Comparison of ENCODE assay signal across 8 cellular contexts in the genomic region with DNA sequence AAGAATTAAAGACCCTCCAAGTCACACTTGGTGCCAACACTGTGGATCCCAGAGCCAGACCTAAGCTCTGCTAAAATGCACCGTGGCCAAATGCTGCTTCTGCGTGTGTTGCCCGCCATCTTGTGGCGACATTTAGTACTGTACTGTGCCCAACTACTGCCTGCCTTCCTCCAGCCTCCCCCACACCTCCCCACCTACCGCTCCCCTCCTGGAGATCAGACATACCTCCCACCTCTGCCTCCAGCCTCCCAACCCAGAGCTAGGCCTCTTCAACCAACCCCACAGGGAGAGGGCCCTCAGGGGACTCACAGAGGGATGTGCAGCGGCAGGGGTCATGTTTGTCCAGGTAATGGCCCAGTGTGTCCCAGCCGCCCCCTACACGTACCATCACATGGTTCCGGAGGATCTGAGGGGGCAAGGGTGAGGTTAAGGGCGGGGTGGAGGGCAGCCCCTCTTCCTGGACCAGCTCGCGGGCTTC. TPM values are rescaled to one million over a fixed set of nuclear protein-coding genes. Genes with fewer than 3 reads are reported as not detected.
DNase-seq lines count a peak whose midpoint lies in the region; ATAC-seq, FAIRE-seq and TF ChIP-seq lines count a peak whose summit lies in the region.

No MANE protein-coding gene starts in this region.

- intact Hi-C loops in pancreas (cut with DNase I), result loop anchor here (5.0 to 10.0 kb wide), 4 partner anchors 83 to 210 kb away; partner anchors contain the start of gene SLFN12L (in 1 of the 3)

- TF ChIP-seq EP300 in tibial nerve (IDR thresholded peaks at IDR 0.05), result no peak

- no peak overlapping the region for H3K4me3 ChIP-seq in pancreas
- H3K4me3 ChIP-seq in tibial nerve, result no peak overlapping the region

- ATAC-seq in pancreas, result peak; percentile 81 to 94 (median 90)
- ATAC-seq in GM18870 (IDR thresholded peaks at IDR 0.05; ENCODE audit: unreplicated experiment), result no peak

- DNase-seq in Daoy (ENCODE audit: low read depth) (peak; percentile 83), LHCN-M2 (ENCODE audit: low read depth) (peak; percentile 53), SHP77 (lab: John Stamatoyannopoulos, UW) (peak; percentile 49 to 74), frontal cortex (ENCODE audit: low spot score in 2 of 2) (peak; percentile 80 to 89), pancreas (peak; percentile 51 to 87 (median 80)), tibial nerve (ENCODE audit: low spot score in 2 of 2) (peak; percentile 73 to 94)
- peak; percentile 55 for DNase-seq in activated T-helper 9 cell treated with anti-CD3 and anti-CD28 coated beads, Interleukin-2, amount 50 U/mL, for 16 hours (ENCODE audit: low read depth)

- H3K27ac ChIP-seq in pancreas (no peak overlapping the region), tibial nerve (no peak overlapping the region)

- H3K36me3 ChIP-seq in pancreas, result no peaks in the 10 kb centered on the region
- no peaks in the 10 kb centered on the region for H3K36me3 ChIP-seq in tibial nerve

- H3K27me3 ChIP-seq in pancreas (peaks cover 0 to 8% (median 0%) of the 10 kb centered on the region in 4 donors), tibial nerve (peaks cover 0 to 81% of the 10 kb centered on the region in 2 donors)

- no peak for TF ChIP-seq POLR2A in tibial nerve (IDR thresholded peaks at IDR 0.05)

- TF ChIP-seq CTCF in pancreas (IDR thresholded peaks at IDR 0.05) (peak; percentile 76 to 90 (median 85)), tibial nerve (IDR thresholded peaks at IDR 0.05) (peak; percentile 79 to 92 (median 87))

- no peak for FAIRE-seq in frontal cortex (lab: Jason Lieb, UNC)
- no peak for FAIRE-seq in pancreas (lab: Jason Lieb, UNC)

- H3K4me1 ChIP-seq in pancreas, result peaks cover 0 to 4% (median 0%) of the 10 kb centered on the region in 3 donors
- peaks cover 0 to 27% (median 0%) of the 10 kb centered on the region in 4 donors for H3K4me1 ChIP-seq in tibial nerve

- WGBS in pancreas, 2 donors, result 19 to 25% methylated on average over 12 of the region's 12 CpGs
- WGBS in tibial nerve, 2 donors, result 34 to 36% methylated on average over 12 of the region's 12 CpGs

- no peaks in the 10 kb centered on the region for H3K9me3 ChIP-seq in pancreas
- no peaks in the 10 kb centered on the region for H3K9me3 ChIP-seq in tibial nerve

RNA-seq across cellular contexts. Expression of gene GAS2L2, which starts 5.5 kb away (rescaled TPM):
- not detected in 2 replicates for total RNA-seq in Daoy (2014; rRNA removed; shearing (Covaris generic))
- not detected in 2 replicates for total RNA-seq in LHCN-M2 (2014; rRNA removed)
- polyA plus RNA-seq in LHCN-M2 (2012), result 0.01 TPM
- under 0.01 TPM for total RNA-seq in frontal cortex
- under 1 TPM; 0.03 to 0.15 (median 0.07) TPM for total RNA-seq in pancreas
- under 1 TPM in 1 of 2 donors, not detected in 1; 0.33 TPM for polyA plus RNA-seq in pancreas
- total RNA-seq in tibial nerve, result 1 to 10 TPM in 3 of 4 donors, under 1 TPM in 1; 0.84 to 1.4 (median 1.1) TPM

RNA-seq across cellular contexts. Expression of gene C17orf50, which starts 13.1 kb away (rescaled TPM):
- total RNA-seq in Daoy (2014; rRNA removed; shearing (Covaris generic)), result not detected in 2 replicates
- total RNA-seq in LHCN-M2 (2014; rRNA removed), result not detected in 2 replicates
- polyA plus RNA-seq in LHCN-M2 (2012), result not detected
- 0.41 TPM for total RNA-seq in frontal cortex
- total RNA-seq in pancreas, result under 1 TPM in 2 of 6 donors, not detected in 4; 0.17 to 0.28 TPM
- under 1 TPM in 1 of 2 donors, not detected in 1; 0.12 TPM for polyA plus RNA-seq in pancreas
- total RNA-seq in tibial nerve, result not detected

RNA-seq across cellular contexts. Expression of gene RASL10B, which starts 16.1 kb away (rescaled TPM):
- 0.39 and 3.5 TPM in 2 replicates for total RNA-seq in Daoy (2014; rRNA removed; shearing (Covaris generic))
- total RNA-seq in LHCN-M2 (2014; rRNA removed), result 0.32 and 0.63 TPM in 2 replicates
- 0.74 TPM for polyA plus RNA-seq in LHCN-M2 (2012)
- total RNA-seq in frontal cortex, result 6.9 TPM
- total RNA-seq in pancreas, result 1 to 10 TPM; 3.1 to 4.9 (median 4.0) TPM
- 1 to 10 TPM; 2.5 to 6.3 TPM for polyA plus RNA-seq in pancreas
- 10 to 100 TPM in 3 of 4 donors, 1 to 10 TPM in 1; 8.4 to 25.3 (median 21.9) TPM for total RNA-seq in tibial nerve

RNA-seq across cellular contexts. Expression of gene MMP28, which starts 47.9 kb away (rescaled TPM):
- total RNA-seq in Daoy (2014; rRNA removed; shearing (Covaris generic)), result 0.40 TPM in 1 of 2 replicates, not detected in the other
- total RNA-seq in LHCN-M2 (2014; rRNA removed) (not detected in 2 replicates), frontal cortex (9.4 TPM), pancreas (1 to 10 TPM in 2 of 6 donors, under 1 TPM in 4; 0.20 to 2.5 (median 0.78) TPM), tibial nerve (100 to 1,000 TPM in 3 of 4 donors, 10 to 100 TPM in 1; 71.7 to 174 (median 136) TPM)
- polyA plus RNA-seq in LHCN-M2 (2012), result 0.12 TPM
- 1 to 10 TPM; 3.0 to 3.8 TPM for polyA plus RNA-seq in pancreas
